In the genomic region with DNA sequence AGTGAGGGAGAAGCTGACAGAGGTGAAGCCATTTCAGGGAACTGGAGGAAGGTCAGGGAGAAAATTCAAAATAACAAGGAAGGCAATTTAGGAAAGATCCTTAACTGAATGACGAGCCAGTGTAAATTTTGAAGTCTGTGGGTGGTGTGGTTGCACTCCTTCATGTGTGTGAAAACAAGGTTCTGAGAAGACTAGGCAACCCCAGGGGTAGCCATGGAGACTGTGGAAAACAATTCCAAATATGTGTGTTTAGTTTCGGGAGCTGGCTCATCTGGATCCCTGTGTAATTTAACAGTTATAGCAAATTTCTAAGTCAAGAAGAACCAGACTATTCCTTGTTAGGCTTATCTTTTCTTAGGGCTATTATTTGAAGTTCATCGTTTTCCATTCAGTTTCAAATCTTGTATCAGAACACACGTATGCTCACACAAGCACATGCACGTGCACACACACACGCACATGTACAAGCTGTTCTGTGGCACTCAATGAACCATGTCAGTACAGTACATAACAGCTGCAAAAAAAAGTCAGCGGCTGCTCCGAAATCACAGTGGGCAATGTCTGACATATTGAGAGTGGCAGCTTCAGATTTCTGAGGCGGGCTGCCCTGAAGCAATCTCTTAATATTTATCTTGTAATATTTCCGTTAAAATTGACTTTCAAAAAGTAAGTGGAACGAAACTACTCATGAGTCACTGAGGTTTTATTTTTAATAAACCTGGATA, we compare ENCODE assay signal across 13 cellular contexts.
A peak's percentile ranks its signal among the peaks of the same experiment; 100 is the strongest.
DNase-seq lines count a peak whose midpoint lies in the region; ATAC-seq and TF ChIP-seq lines count a peak whose summit lies in the region.
"Had no signal": no experiment of that assay in that cellular context is flagged by ENCODE, and none has a peak within 500 bp of the region (broad histone marks: within the 10 kb centered on the region; RNA-seq: fewer than 3 reads in every experiment).

No MANE protein-coding gene starts in this region.

- TF ChIP-seq EP300 in suprapubic skin (IDR thresholded peaks at IDR 0.05), result no peak

- no peaks in the 10 kb centered on the region for H3K79me2 ChIP-seq in smooth muscle cell (ENCODE audit: low read depth)

- H3K4me3 ChIP-seq in GM12865 (ENCODE audit: low read depth, low read length) (no peak overlapping the region), lower lobe of right lung (no peak overlapping the region), smooth muscle cell (no peak overlapping the region), suprapubic skin (no peak overlapping the region)
- H3K4me3 ChIP-seq: HAP-1 had no signal

- H3K4me2 ChIP-seq in smooth muscle cell, result no peak overlapping the region

- TF ChIP-seq CTCF in GM12865 (IDR thresholded peaks at IDR 0.05; ENCODE audit: insufficient read depth, low read depth, low read length, missing control alignments) (no peak), lower lobe of right lung (IDR thresholded peaks at IDR 0.05) (no peak), smooth muscle cell (IDR thresholded peaks at IDR 0.05; ENCODE audit: borderline replicate concordance, insufficient read depth, poor library complexity, severe bottlenecking) (no peak), suprapubic skin (IDR thresholded peaks at IDR 0.05) (no peak)

- H3K27me3 ChIP-seq in lower lobe of right lung (ENCODE audit: low read depth), result no peaks in the 10 kb centered on the region
- no peaks in the 10 kb centered on the region for H3K27me3 ChIP-seq in smooth muscle cell (ENCODE audit: low read depth)
- no peaks in the 10 kb centered on the region for H3K27me3 ChIP-seq in suprapubic skin

- ATAC-seq in lower lobe of right lung (peak; percentile 66 to 67), HG03469 (IDR thresholded peaks at IDR 0.05; ENCODE audit: unreplicated experiment) (no peak)
- ATAC-seq: WTC11 had no signal

- DNase-seq in GM12865 (ENCODE audit: low read depth), result peak; percentile 46
- peak; percentile 49 for DNase-seq in astrocyte of the hippocampus (ENCODE audit: low read depth, low spot score)
- DNase-seq in lower lobe of right lung, result no peak
- DNase-seq in smooth muscle cell (lab: John Stamatoyannopoulos, UW; ENCODE audit: unreplicated experiment), result no peak
- DNase-seq in medulla oblongata (ENCODE audit: extremely low spot score), result no peak
- no peak for DNase-seq in DMS153 treated with DMSO at 0.1 percent for 48 hours (lab: John Stamatoyannopoulos, UW; ENCODE audit: unreplicated experiment)
- no peak for DNase-seq in suprapubic skin (ENCODE audit: low spot score in 2 of 2)
- DNase-seq: activated T-cell treated with anti-CD3 and anti-CD28 coated beads for 4 hours, erythroblast, NCI-H146 had no signal

- H4K20me1 ChIP-seq in smooth muscle cell (ENCODE audit: low read depth), result no peaks in the 10 kb centered on the region

- peak overlapping the region; percentile 44 for H3K27ac ChIP-seq in lower lobe of right lung
- peak overlapping the region; percentile 95 for H3K27ac ChIP-seq in smooth muscle cell (ENCODE audit: low read depth)
- no peak overlapping the region for H3K27ac ChIP-seq in suprapubic skin

- peak overlapping the region; percentile 10 for H2AFZ ChIP-seq in smooth muscle cell (ENCODE audit: low read depth)

- intact Hi-C loops in lower lobe of right lung (cut with DNase I), result no loop called here

- peak overlapping the region; percentile 77 for H3K9ac ChIP-seq in smooth muscle cell (ENCODE audit: low read depth)

- peaks cover 36% of the 10 kb centered on the region for H3F3A ChIP-seq in smooth muscle cell (ENCODE audit: low read depth)

- H3K36me3 ChIP-seq in lower lobe of right lung (no peaks in the 10 kb centered on the region), smooth muscle cell (ENCODE audit: low read depth) (no peaks in the 10 kb centered on the region), suprapubic skin (no peaks in the 10 kb centered on the region)
- H3K36me3 ChIP-seq: HAP-1 had no signal

- H3K4me1 ChIP-seq in lower lobe of right lung, result peaks cover 11% of the 10 kb centered on the region
- peaks cover 6% of the 10 kb centered on the region for H3K4me1 ChIP-seq in smooth muscle cell (ENCODE audit: low read depth)
- peaks cover 1% of the 10 kb centered on the region for H3K4me1 ChIP-seq in suprapubic skin
- H3K4me1 ChIP-seq: HAP-1 had no signal

- 70% methylated on average over 11 of the region's 11 CpGs for WGBS in smooth muscle cell (ENCODE audit: low lambda C conversion rate)
- WGBS in suprapubic skin, result 48% methylated on average over 11 of the region's 11 CpGs

- TF ChIP-seq POLR2A in suprapubic skin (IDR thresholded peaks at IDR 0.05), result no peak

- H3K9me3 ChIP-seq in lower lobe of right lung, result no peaks in the 10 kb centered on the region
- no peaks in the 10 kb centered on the region for H3K9me3 ChIP-seq in smooth muscle cell (replicated peaks; ENCODE audit: low read depth)
- H3K9me3 ChIP-seq in suprapubic skin, result no peaks in the 10 kb centered on the region

Comparison
In these comparisons a context has a peak if more than half of its experiments do, and no peak if none do; other contexts are left out.
1. DNase-seq: peak in GM12865 (single experiment) and astrocyte of the hippocampus (single experiment); none in lower lobe of right lung (single experiment), smooth muscle cell (single experiment), medulla oblongata (single experiment), DMS153 treated with DMSO at 0.1 percent for 48 hours (single experiment) and suprapubic skin (0 of 2).